In the genomic region with DNA sequence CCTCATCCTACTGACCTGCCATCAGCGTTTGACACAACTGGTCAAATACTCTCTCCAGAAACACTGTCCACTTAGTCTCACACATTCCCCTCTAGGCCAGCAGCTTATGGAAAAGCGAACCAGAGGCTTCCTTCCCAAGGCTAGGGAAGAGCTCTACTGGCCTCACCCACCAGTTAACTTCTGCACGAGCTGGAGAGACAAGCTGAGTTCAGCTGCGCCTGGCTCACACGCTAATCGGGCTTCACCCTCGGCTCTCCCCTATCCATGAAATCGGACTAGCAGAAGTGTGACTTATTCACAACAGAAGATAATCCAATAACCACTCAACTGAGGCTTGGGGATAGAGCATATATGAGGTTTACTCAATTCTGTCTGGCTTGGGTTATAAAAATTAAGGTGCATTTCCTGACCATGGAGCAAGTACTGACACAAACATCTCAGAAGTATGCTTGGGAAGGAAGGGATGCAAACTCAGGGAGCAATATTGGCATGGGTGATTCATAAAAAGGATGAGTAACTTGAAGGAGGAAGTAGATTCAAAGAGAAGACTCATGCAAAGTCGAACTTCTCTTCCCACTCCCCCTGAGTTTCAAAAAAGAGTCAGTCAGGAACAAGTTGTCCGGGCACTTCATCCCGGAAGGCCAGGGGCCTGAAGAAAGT, we compare ENCODE assay signal across 10 cellular contexts.
DNase-seq lines count a peak whose midpoint lies in the region; ATAC-seq and TF ChIP-seq lines count a peak whose summit lies in the region.
"Had no signal": no experiment of that assay in that cellular context is flagged by ENCODE, and none has a peak within 500 bp of the region (broad histone marks: within the 10 kb centered on the region; RNA-seq: fewer than 3 reads in every experiment).

No MANE protein-coding gene starts in this region.

- H3K4me3 ChIP-seq in adrenal gland, result no peak overlapping the region
- no peak overlapping the region for H3K4me3 ChIP-seq in kidney epithelial cell (ENCODE audit: low read depth, low read length)
- H3K4me3 ChIP-seq in MG63, result no peak overlapping the region
- H3K4me3 ChIP-seq: colonic mucosa had no signal

- intact Hi-C loops in adrenal gland (cut with DNase I), result no loop called here

- H3K27ac ChIP-seq in adrenal gland, result no peak overlapping the region
- H3K27ac ChIP-seq: colonic mucosa had no signal

- no peaks in the 10 kb centered on the region for H3K36me3 ChIP-seq in adrenal gland (replicated peaks in 1 of 2)
- no peaks in the 10 kb centered on the region for H3K36me3 ChIP-seq in kidney epithelial cell (ENCODE audit: control insufficient read depth, insufficient read depth, low read length)
- 0 out of 2 replicates have a peak, but pooled peaks cover 2% of the 10 kb centered on the region for H3K36me3 ChIP-seq in MG63
- H3K36me3 ChIP-seq: colonic mucosa had no signal

- no peak for TF ChIP-seq CTCF in adrenal gland (IDR thresholded peaks at IDR 0.05)
- no peak for TF ChIP-seq CTCF in kidney epithelial cell (IDR thresholded peaks at IDR 0.05; ENCODE audit: insufficient read depth, low read length, poor library complexity, severe bottlenecking)

- DNase-seq in AG08395 (ENCODE audit: low spot score), result peak; percentile 65
- DNase-seq in Kasumi-1 (lab: John Stamatoyannopoulos, UW), result peak; percentile 68 to 75
- DNase-seq in adrenal gland, result peak in 4 of 7 donors; percentile 2 to 39 (median 8)
- DNase-seq in kidney epithelial cell (ENCODE audit: low read depth), result peak; percentile 45
- DNase-seq in MG63, result no peak
- no peak for DNase-seq in NCI-H1694 treated with DMSO at 0.1 percent for 48 hours (lab: John Stamatoyannopoulos, UW)
- no peak for DNase-seq in activated gamma-delta T cell (lab: John Stamatoyannopoulos, UW)
- DNase-seq: colonic mucosa, KG1 had no signal

- H3K4me1 ChIP-seq in adrenal gland (replicated peaks in 1 of 2), result peaks cover 0 to 28% of the 10 kb centered on the region in 2 donors
- H3K4me1 ChIP-seq: colonic mucosa had no signal

- H3K9me3 ChIP-seq in adrenal gland (replicated peaks in 1 of 3) (no peaks in the 10 kb centered on the region), MG63 (no peaks in the 10 kb centered on the region)
- H3K9me3 ChIP-seq: colonic mucosa had no signal

- 81 to 91% (median 87%) methylated on average over 10 to 11 of the region's 11 CpGs for WGBS in adrenal gland, 4 donors

- H3K27me3 ChIP-seq in adrenal gland, result no peaks in the 10 kb centered on the region
- H3K27me3 ChIP-seq in kidney epithelial cell (ENCODE audit: control insufficient read depth, insufficient read depth, low read length), result no peaks in the 10 kb centered on the region
- H3K27me3 ChIP-seq in MG63, result no peaks in the 10 kb centered on the region
- H3K27me3 ChIP-seq: colonic mucosa had no signal

- no peak for ATAC-seq in GM21381 (IDR thresholded peaks at IDR 0.05; ENCODE audit: unreplicated experiment)

- no peak for TF ChIP-seq POLR2A in adrenal gland (IDR thresholded peaks at IDR 0.05)

Comparison
In these comparisons a context has a peak if more than half of its experiments do, and no peak if none do; other contexts are left out.
1. DNase-seq: peak in AG08395 (single experiment), Kasumi-1 (2 of 2), adrenal gland (4 of 7) and kidney epithelial cell (single experiment); none in MG63 (single experiment), NCI-H1694 treated with DMSO at 0.1 percent for 48 hours (single experiment) and activated gamma-delta T cell (single experiment).